In the genomic region with DNA sequence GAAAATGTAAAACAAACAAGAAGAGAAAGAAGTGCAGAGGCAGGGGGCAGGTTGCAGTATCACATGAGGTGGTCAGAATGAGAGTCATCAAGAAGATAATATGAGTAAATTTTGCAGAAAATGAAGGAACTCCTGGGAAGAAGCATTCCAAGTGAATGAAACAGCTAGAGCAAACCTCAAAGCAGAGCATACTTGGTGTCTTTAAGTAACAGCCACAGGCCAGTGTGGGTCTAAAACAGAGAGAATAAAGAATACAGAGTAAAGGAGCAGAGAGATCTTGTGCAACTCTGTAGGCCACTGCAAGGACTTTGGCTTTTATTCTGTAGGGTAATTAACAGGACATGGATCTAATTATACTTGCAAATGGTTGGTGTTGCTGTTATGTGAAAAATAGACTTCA, we compare ENCODE assay signal across 24 cellular contexts.
DNase-seq lines count a peak whose midpoint lies in the region; ATAC-seq and TF ChIP-seq lines count a peak whose summit lies in the region.
"Had no signal": no experiment of that assay in that cellular context is flagged by ENCODE, and none has a peak within 500 bp of the region (broad histone marks: within the 10 kb centered on the region; RNA-seq: fewer than 3 reads in every experiment).

No MANE protein-coding gene starts in this region.

- no peaks in the 10 kb centered on the region for H3K79me2 ChIP-seq in PC-3 (ENCODE audit: low read length)

- intact Hi-C loops in PC-3 (cut with micrococcal nuclease) (no loop called here), left lung (cut with DNase I) (no loop called here)

- H4K20me1 ChIP-seq in PC-3 (ENCODE audit: low read length): no peaks in the 10 kb centered on the region

- H3K9me3 ChIP-seq in PC-3 (ENCODE audit: low read length): no peaks in the 10 kb centered on the region
- peaks cover 0 to 9% of the 10 kb centered on the region in 2 donors for H3K9me3 ChIP-seq in left lung
- H3K9me3 ChIP-seq: prostate gland, vagina had no signal

- no peaks in the 10 kb centered on the region for H3K4me1 ChIP-seq in PC-3 (ENCODE audit: insufficient read depth, low read length)
- no peaks in the 10 kb centered on the region for H3K4me1 ChIP-seq in left lung
- H3K4me1 ChIP-seq: prostate gland, vagina had no signal

- no peaks in the 10 kb centered on the region for H3K36me3 Mint-ChIP-seq in activated naive CD8-positive, alpha-beta T cell treated with anti-CD3 and anti-CD28 coated beads for 36 hours

- ATAC-seq in SK-N-SH treated with all-trans-retinoic acid at 6 μM for 48 hours (peak; percentile 75), PC-3 (no peak), left lung (no peak)
- ATAC-seq: activated naive CD8-positive, alpha-beta T cell treated with anti-CD3 and anti-CD28 coated beads, Interleukin-2, amount 50 U/mL, for 24 hours had no signal

- no peaks in the 10 kb centered on the region for H3K4me1 Mint-ChIP-seq in activated naive CD8-positive, alpha-beta T cell treated with anti-CD3 and anti-CD28 coated beads for 36 hours
- H3K4me1 Mint-ChIP-seq: activated B cell treated with CpG ODN at 0.5 μM for 24 hours; activated naive CD8-positive, alpha-beta T cell treated with anti-CD3 and anti-CD28 coated beads, Interleukin-2, amount 50 U/mL, for 24 hours had no signal

- no peaks in the 10 kb centered on the region for H3K9me2 ChIP-seq in PC-3 (replicated peaks; ENCODE audit: low read length)

- no peak for TF ChIP-seq CTCF in PC-3 (conservative IDR thresholded peaks at IDR 0.05; ENCODE audit: low read depth, low read length)
- no peak for TF ChIP-seq CTCF in left lung (IDR thresholded peaks at IDR 0.05)

- peak; percentile 15 for DNase-seq in ELR (ENCODE audit: low read depth)
- peak; percentile 57 for DNase-seq in fibroblast of gingiva (ENCODE audit: low read depth)
- peak; percentile 42 for DNase-seq in skeletal muscle cell (ENCODE audit: low read depth)
- DNase-seq in PC-3: no peak
- no peak for DNase-seq in activated naive CD8-positive, alpha-beta T cell treated with anti-CD3 and anti-CD28 coated beads for 36 hours
- no peak for DNase-seq in left lung
- DNase-seq: activated B cell treated with CpG ODN at 0.5 μM for 24 hours; activated CD4-positive, alpha-beta T cell treated with anti-CD3 and anti-CD28 coated beads, Interleukin-2, amount 50 U/mL, for 4 hours; activated effector memory CD4-positive, alpha-beta T cell treated with Interleukin-2 at 50 U/mL for 16 hours; activated naive CD8-positive, alpha-beta T cell treated with anti-CD3 and anti-CD28 coated beads, Interleukin-2, amount 50 U/mL, for 24 hours; AML-193; COR-L47; DND-41; dorsolateral prefrontal cortex; HCEC 1CT; MM.1S; NCI-H1436 treated with DMSO at 0.1 percent for 48 hours; NCI-H524 treated with DMSO at 0.1 percent for 48 hours; stimulated activated CD4-positive, alpha-beta T cell treated with anti-CD3 and anti-CD28 coated beads, Interleukin-1b, Interleukin-23, amount 100 ng/mL, for 48 hours had no signal

- H3K36me3 ChIP-seq in PC-3 (ENCODE audit: low read depth, low read length): no peaks in the 10 kb centered on the region
- no peaks in the 10 kb centered on the region for H3K36me3 ChIP-seq in left lung
- H3K36me3 ChIP-seq: prostate gland, vagina had no signal

- H3K27me3 ChIP-seq in PC-3 (ENCODE audit: low read length) (no peaks in the 10 kb centered on the region), left lung (no peaks in the 10 kb centered on the region)
- H3K27me3 ChIP-seq: dorsolateral prefrontal cortex, vagina had no signal

- CTCF ChIA-PET in PC-3 (lab: Charles Lee): no interaction called here

- H3K27me3 Mint-ChIP-seq in activated naive CD8-positive, alpha-beta T cell treated with anti-CD3 and anti-CD28 coated beads for 36 hours: no peaks in the 10 kb centered on the region
- H3K27me3 Mint-ChIP-seq: activated B cell treated with CpG ODN at 0.5 μM for 24 hours; activated naive CD8-positive, alpha-beta T cell treated with anti-CD3 and anti-CD28 coated beads, Interleukin-2, amount 50 U/mL, for 24 hours had no signal

- peaks cover 4% of the 10 kb centered on the region for H3K9me3 Mint-ChIP-seq in activated naive CD8-positive, alpha-beta T cell treated with anti-CD3 and anti-CD28 coated beads for 36 hours

- no peak overlapping the region for H3K27ac ChIP-seq in PC-3 (ENCODE audit: low read length)
- no peak overlapping the region for H3K27ac ChIP-seq in left lung
- H3K27ac ChIP-seq: dorsolateral prefrontal cortex, prostate gland, SK-N-MC, skin epidermis, vagina had no signal

- no peak overlapping the region for H3K4me3 Mint-ChIP-seq in activated naive CD8-positive, alpha-beta T cell treated with anti-CD3 and anti-CD28 coated beads for 36 hours
- H3K4me3 Mint-ChIP-seq: activated B cell treated with CpG ODN at 0.5 μM for 24 hours; activated naive CD8-positive, alpha-beta T cell treated with anti-CD3 and anti-CD28 coated beads, Interleukin-2, amount 50 U/mL, for 24 hours had no signal

- H3F3A ChIP-seq in PC-3 (ENCODE audit: low read length, unreplicated experiment): no peaks in the 10 kb centered on the region

- no peak overlapping the region for H2AFZ ChIP-seq in PC-3 (ENCODE audit: low read length)

- POLR2A ChIA-PET in PC-3 (lab: Charles Lee; ENCODE audit: unreplicated experiment): no interaction called here

- H3K9ac ChIP-seq in PC-3 (ENCODE audit: low read length): no peak overlapping the region

- no peak overlapping the region for H3K4me3 ChIP-seq in skeletal muscle cell (ENCODE audit: low read depth, low read length)
- H3K4me3 ChIP-seq in PC-3 (ENCODE audit: low read length): no peak overlapping the region
- no peak overlapping the region for H3K4me3 ChIP-seq in left lung
- H3K4me3 ChIP-seq: dorsolateral prefrontal cortex, prostate gland, SK-N-MC, skin epidermis, vagina had no signal

- H3K4me2 ChIP-seq in PC-3 (ENCODE audit: low read length): no peak overlapping the region

- H3K27ac Mint-ChIP-seq in activated naive CD8-positive, alpha-beta T cell treated with anti-CD3 and anti-CD28 coated beads for 36 hours: no peak overlapping the region
- H3K27ac Mint-ChIP-seq: activated B cell treated with CpG ODN at 0.5 μM for 24 hours; activated naive CD8-positive, alpha-beta T cell treated with anti-CD3 and anti-CD28 coated beads, Interleukin-2, amount 50 U/mL, for 24 hours had no signal

- BruUV-seq in PC-3 (replicated peaks; lab: Mats Ljungman, UMichigan): no TSS peak

TF ChIP-seq in SK-N-SH treated with all-trans-retinoic acid at 6 μM for 48 hours, 23 proteins besides CTCF, POLR2A, EP300 and RAD21:
- TF ChIP-seq, protein P1, sequence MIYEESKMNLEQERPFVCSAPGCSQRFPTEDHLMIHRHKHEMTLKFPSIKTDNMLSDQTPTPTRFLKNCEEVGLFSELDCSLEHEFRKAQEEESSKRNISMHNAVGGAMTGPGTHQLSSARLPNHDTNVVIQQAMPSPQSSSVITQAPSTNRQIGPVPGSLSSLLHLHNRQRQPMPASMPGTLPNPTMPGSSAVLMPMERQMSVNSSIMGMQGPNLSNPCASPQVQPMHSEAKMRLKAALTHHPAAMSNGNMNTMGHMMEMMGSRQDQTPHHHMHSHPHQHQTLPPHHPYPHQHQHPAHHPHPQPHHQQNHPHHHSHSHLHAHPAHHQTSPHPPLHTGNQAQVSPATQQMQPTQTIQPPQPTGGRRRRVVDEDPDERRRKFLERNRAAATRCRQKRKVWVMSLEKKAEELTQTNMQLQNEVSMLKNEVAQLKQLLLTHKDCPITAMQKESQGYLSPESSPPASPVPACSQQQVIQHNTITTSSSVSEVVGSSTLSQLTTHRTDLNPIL (CRISPR knock-in tag; IDR thresholded peaks at IDR 0.05; ENCODE audit: low read depth): no peak
- no peak for TF ChIP-seq RARB (CRISPR knock-in tag; IDR thresholded peaks at IDR 0.05)
- TF ChIP-seq BACH2 (CRISPR knock-in tag; IDR thresholded peaks at IDR 0.05; ENCODE audit: borderline replicate concordance): no peak
- TF ChIP-seq PPARA (CRISPR knock-in tag; IDR thresholded peaks at IDR 0.05; ENCODE audit: borderline replicate concordance): no peak
- TF ChIP-seq, protein P2, sequence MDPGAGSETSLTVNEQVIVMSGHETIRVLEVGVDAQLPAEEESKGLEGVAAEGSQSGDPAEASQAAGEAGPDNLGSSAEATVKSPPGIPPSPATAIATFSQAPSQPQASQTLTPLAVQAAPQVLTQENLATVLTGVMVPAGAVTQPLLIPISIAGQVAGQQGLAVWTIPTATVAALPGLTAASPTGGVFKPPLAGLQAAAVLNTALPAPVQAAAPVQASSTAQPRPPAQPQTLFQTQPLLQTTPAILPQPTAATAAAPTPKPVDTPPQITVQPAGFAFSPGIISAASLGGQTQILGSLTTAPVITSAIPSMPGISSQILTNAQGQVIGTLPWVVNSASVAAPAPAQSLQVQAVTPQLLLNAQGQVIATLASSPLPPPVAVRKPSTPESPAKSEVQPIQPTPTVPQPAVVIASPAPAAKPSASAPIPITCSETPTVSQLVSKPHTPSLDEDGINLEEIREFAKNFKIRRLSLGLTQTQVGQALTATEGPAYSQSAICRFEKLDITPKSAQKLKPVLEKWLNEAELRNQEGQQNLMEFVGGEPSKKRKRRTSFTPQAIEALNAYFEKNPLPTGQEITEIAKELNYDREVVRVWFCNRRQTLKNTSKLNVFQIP (CRISPR knock-in tag; IDR thresholded peaks at IDR 0.05; ENCODE audit: borderline replicate concordance, low read depth): no peak
- TF ChIP-seq SNAI2 (CRISPR knock-in tag; IDR thresholded peaks at IDR 0.05): no peak
- no peak for TF ChIP-seq TOX (CRISPR knock-in tag; IDR thresholded peaks at IDR 0.05; ENCODE audit: borderline replicate concordance)

Comparison
In these comparisons a context has a peak if more than half of its experiments do, and no peak if none do; other contexts are left out.
1. DNase-seq: peak in ELR (single experiment), fibroblast of gingiva (single experiment) and skeletal muscle cell (single experiment); none in PC-3 (single experiment), activated naive CD8-positive, alpha-beta T cell treated with anti-CD3 and anti-CD28 coated beads for 36 hours (single experiment) and left lung (0 of 2).